Comparison of ENCODE assay signal across 14 cellular contexts in the genomic region with DNA sequence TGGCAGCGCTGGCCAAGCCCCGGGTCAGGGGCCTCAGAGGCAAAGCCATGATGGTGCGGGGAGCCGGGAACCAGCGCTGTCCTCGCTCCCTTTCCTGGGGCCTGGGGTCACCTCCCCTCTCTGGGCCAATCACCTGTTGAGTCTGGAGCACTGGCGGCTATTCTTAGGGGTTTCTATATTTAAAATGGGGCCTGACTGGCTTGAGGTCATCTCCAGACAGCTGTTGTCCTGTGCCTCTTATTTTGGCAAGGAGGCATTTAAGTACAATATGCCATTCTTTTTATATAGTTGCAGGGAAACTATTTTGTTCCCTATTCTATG. TPM values are rescaled to one million over a fixed set of nuclear protein-coding genes. Genes with fewer than 3 reads are reported as not detected.
DNase-seq lines count a peak whose midpoint lies in the region; ATAC-seq and TF ChIP-seq lines count a peak whose summit lies in the region.
"Had no signal": no experiment of that assay in that cellular context is flagged by ENCODE, and none has a peak within 500 bp of the region (broad histone marks: within the 10 kb centered on the region; RNA-seq: fewer than 3 reads in every experiment).

Gene COX6A2 (minus strand): TSS at position 84 of the 321 bp plus-strand sequence. CDS start 35 bp downstream, at position 49.

- no peak for ATAC-seq in GM19467 (IDR thresholded peaks at IDR 0.05; ENCODE audit: unreplicated experiment)

- H3K36me3 ChIP-seq in left ventricle myocardium inferior, result peaks cover 18% of the 10 kb centered on the region
- H3K36me3 ChIP-seq in prostate gland, result no peaks in the 10 kb centered on the region
- H3K36me3 ChIP-seq: thyroid gland had no signal

- H3K4me1 Mint-ChIP-seq in CD14-positive monocyte, result peaks cover 3% of the 10 kb centered on the region
- H3K4me1 Mint-ChIP-seq in activated T-helper 1 cell treated with anti-CD3 and anti-CD28 coated beads, Interleukin-12 subunit alpha, Interleukin-12 subunit beta, Interleukin-2, Interleukin-4 antibody, amounts not matched to agents 30 ng/mL and 10 ng/mL and 1 ng/mL, durations not matched to agents 14 hours and 24 hours and 36 hours (ENCODE audit: low read depth), result peaks cover 36% of the 10 kb centered on the region

- H3K27ac ChIP-seq in left ventricle myocardium inferior (replicated peaks) (peak within 1 kb of the TSS; percentile 97), prostate gland (no peak within 1 kb of the TSS)
- H3K27ac ChIP-seq: RWPE1, thyroid gland had no signal

- H3K4me1 ChIP-seq in left ventricle myocardium inferior, result peaks cover 55% of the 10 kb centered on the region
- H3K4me1 ChIP-seq in prostate gland (replicated peaks), result no peaks in the 10 kb centered on the region

- WGBS in prostate gland, result 69% methylated on average over 5 of the region's 7 CpGs

- TF ChIP-seq POLR2A in prostate gland (IDR thresholded peaks at IDR 0.05), result no peak

- H3K4me3 ChIP-seq in left ventricle myocardium inferior (peak within 1 kb of the TSS; percentile 73), prostate gland (peak within 1 kb of the TSS; percentile 25 to 37)
- H3K4me3 ChIP-seq: thyroid gland had no signal

- peak within 1 kb of the TSS in 1 of 7 donors; percentile 73 for H3K27ac Mint-ChIP-seq in CD14-positive monocyte
- H3K27ac Mint-ChIP-seq in activated T-helper 1 cell treated with anti-CD3 and anti-CD28 coated beads, Interleukin-12 subunit alpha, Interleukin-12 subunit beta, Interleukin-2, Interleukin-4 antibody, amounts not matched to agents 30 ng/mL and 10 ng/mL and 1 ng/mL, durations not matched to agents 14 hours and 24 hours and 36 hours, result peak within 1 kb of the TSS; percentile 45

- H3K4me3 Mint-ChIP-seq in CD14-positive monocyte, result peak within 1 kb of the TSS; percentile 67 to 70
- H3K4me3 Mint-ChIP-seq in activated T-helper 1 cell treated with anti-CD3 and anti-CD28 coated beads, Interleukin-12 subunit alpha, Interleukin-12 subunit beta, Interleukin-2, Interleukin-4 antibody, amounts not matched to agents 30 ng/mL and 10 ng/mL and 1 ng/mL, durations not matched to agents 14 hours and 24 hours and 36 hours, result no peak within 1 kb of the TSS

- H3K9me3 ChIP-seq in left ventricle myocardium inferior (replicated peaks) (no peaks in the 10 kb centered on the region), prostate gland (no peaks in the 10 kb centered on the region)
- H3K9me3 ChIP-seq: thyroid gland had no signal

- H3K27me3 ChIP-seq in left ventricle myocardium inferior (ENCODE audit: low read depth) (peaks cover 9% of the 10 kb centered on the region), prostate gland (replicated peaks; ENCODE audit: insufficient read depth) (peaks cover 4% of the 10 kb centered on the region)
- H3K27me3 ChIP-seq: thyroid gland had no signal

- no peak for DNase-seq in CD14-positive monocyte (ENCODE audit: low spot score)
- DNase-seq in activated T-helper 1 cell treated with anti-CD3 and anti-CD28 coated beads, Interleukin-12 subunit alpha, Interleukin-12 subunit beta, Interleukin-2, Interleukin-4 antibody, amounts not matched to agents 30 ng/mL and 10 ng/mL and 1 ng/mL, durations not matched to agents 14 hours and 24 hours and 36 hours (ENCODE audit: low spot score), result no peak
- DNase-seq in left ventricle myocardium inferior, result peak; percentile 67
- no peak for DNase-seq in prostate gland (ENCODE audit: low spot score)
- DNase-seq in stimulated activated naive CD4-positive, alpha-beta T cell (lab: John Stamatoyannopoulos, UW), result no peak
- no peak for DNase-seq in globus pallidus (ENCODE audit: low spot score)
- DNase-seq in SIG-M5 (lab: John Stamatoyannopoulos, UW), result no peak
- DNase-seq: NCI-H1694; stimulated activated CD4-positive, alpha-beta T cell treated with anti-CD3 and anti-CD28 coated beads, Interleukin-15, amount 100 ng/mL, for 24 hours had no signal

- intact Hi-C loops in CD14-positive monocyte (cut with micrococcal nuclease), result no loop called here
- intact Hi-C loops in activated T-helper 1 cell treated with anti-CD3 and anti-CD28 coated beads, Interleukin-12 subunit alpha, Interleukin-12 subunit beta, Interleukin-2, Interleukin-4 antibody, amounts not matched to agents 30 ng/mL and 10 ng/mL and 1 ng/mL, durations not matched to agents 14 hours and 24 hours and 36 hours (cut with micrococcal nuclease), result no loop called here
- intact Hi-C loops in left ventricle myocardium inferior (cut with micrococcal nuclease), result no loop called here
- intact Hi-C loops in prostate gland (cut with DNase I), result no loop called here

- peaks cover 0 to 3% (median 0%) of the 10 kb centered on the region in 7 donors for H3K9me3 Mint-ChIP-seq in CD14-positive monocyte
- H3K9me3 Mint-ChIP-seq in activated T-helper 1 cell treated with anti-CD3 and anti-CD28 coated beads, Interleukin-12 subunit alpha, Interleukin-12 subunit beta, Interleukin-2, Interleukin-4 antibody, amounts not matched to agents 30 ng/mL and 10 ng/mL and 1 ng/mL, durations not matched to agents 14 hours and 24 hours and 36 hours, result peaks cover 3% of the 10 kb centered on the region

- TF ChIP-seq CTCF in CD14-positive monocyte (IDR thresholded peaks at IDR 0.05) (no peak), left ventricle myocardium inferior (IDR thresholded peaks at IDR 0.05; ENCODE audit: borderline replicate concordance) (no peak), prostate gland (IDR thresholded peaks at IDR 0.05) (no peak)

- peaks cover 3 to 15% (median 4%) of the 10 kb centered on the region in 3 donors for H3K27me3 Mint-ChIP-seq in CD14-positive monocyte (ENCODE audit: low read depth in 3 of 3)
- H3K27me3 Mint-ChIP-seq in activated T-helper 1 cell treated with anti-CD3 and anti-CD28 coated beads, Interleukin-12 subunit alpha, Interleukin-12 subunit beta, Interleukin-2, Interleukin-4 antibody, amounts not matched to agents 30 ng/mL and 10 ng/mL and 1 ng/mL, durations not matched to agents 14 hours and 24 hours and 36 hours (ENCODE audit: insufficient read depth), result peaks cover 5% of the 10 kb centered on the region

- H3K36me3 Mint-ChIP-seq in CD14-positive monocyte, result no peaks in the 10 kb centered on the region
- peaks cover 2% of the 10 kb centered on the region for H3K36me3 Mint-ChIP-seq in activated T-helper 1 cell treated with anti-CD3 and anti-CD28 coated beads, Interleukin-12 subunit alpha, Interleukin-12 subunit beta, Interleukin-2, Interleukin-4 antibody, amounts not matched to agents 30 ng/mL and 10 ng/mL and 1 ng/mL, durations not matched to agents 14 hours and 24 hours and 36 hours (ENCODE audit: low read depth)

RNA-seq across cellular contexts. Expression of gene COX6A2, which starts in this region (rescaled TPM):
- polyA plus RNA-seq in CD14-positive monocyte, result not detected
- not detected in 2 replicates for total RNA-seq in activated T-helper 1 cell treated with anti-CD3 and anti-CD28 coated beads, Interleukin-12 subunit alpha, Interleukin-12 subunit beta, Interleukin-2, Interleukin-4 antibody, amounts not matched to agents 30 ng/mL and 10 ng/mL and 1 ng/mL, durations not matched to agents 14 hours and 24 hours and 36 hours
- total RNA-seq in left ventricle myocardium inferior (1,568 TPM), prostate gland (1 to 10 TPM in 1 of 2 donors, not detected in 1; 3.9 TPM)
- total RNA-seq: H4, kidney epithelial cell, thyroid gland had no signal

Comparison
In these comparisons a context has a peak if more than half of its experiments do, and no peak if none do; other contexts are left out.
1. RNA of gene COX6A2 (total RNA-seq): 1,568 TPM in left ventricle myocardium inferior (single experiment); 3.9 TPM in prostate gland and not detected in activated T-helper 1 cell treated with anti-CD3 and anti-CD28 coated beads, Interleukin-12 subunit alpha, Interleukin-12 subunit beta, Interleukin-2, Interleukin-4 antibody, amounts not matched to agents 30 ng/mL and 10 ng/mL and 1 ng/mL, durations not matched to agents 14 hours and 24 hours and 36 hours; every median in the first group is over 100 times any median in the second.